Comparison of ENCODE assay signal across 10 cellular contexts in the genomic region with DNA sequence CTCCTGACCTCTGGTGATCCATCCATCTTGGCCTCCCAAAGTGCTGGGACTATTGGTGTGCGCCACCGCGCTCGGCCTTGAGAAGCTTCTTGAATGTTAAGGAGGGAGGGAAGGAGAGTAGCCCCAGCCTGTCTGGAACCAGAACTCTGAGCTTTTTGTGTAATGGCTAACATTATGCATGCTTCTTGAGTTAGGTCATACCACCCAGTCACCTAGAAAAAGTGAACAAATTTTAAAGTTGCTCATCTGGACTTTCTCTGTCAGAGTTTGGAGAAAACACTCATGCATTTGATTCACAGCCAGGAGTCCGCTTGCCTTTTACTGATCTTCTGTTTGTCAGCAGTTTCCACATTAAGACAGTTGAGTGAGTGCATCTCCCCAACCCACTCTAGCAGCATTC.
A peak's percentile ranks its signal among the peaks of the same experiment; 100 is the strongest.
DNase-seq lines count a peak whose midpoint lies in the region; ATAC-seq and TF ChIP-seq lines count a peak whose summit lies in the region.
"Had no signal": no experiment of that assay in that cellular context is flagged by ENCODE, and none has a peak within 500 bp of the region (broad histone marks: within the 10 kb centered on the region; RNA-seq: fewer than 3 reads in every experiment).

No MANE protein-coding gene starts in this region.

- no peak overlapping the region for H3K9ac ChIP-seq in subcutaneous abdominal adipose tissue (ENCODE audit: low read length in 5 of 5)

- peak; percentile 37 for DNase-seq in HFF-Myc (ENCODE audit: extremely low read depth, low read depth)
- peak in 6 of 7 donors; percentile 44 to 66 (median 57) for DNase-seq in adrenal gland
- peak; percentile 93 for DNase-seq in iris pigment epithelial cell (ENCODE audit: low read depth)
- no peak for DNase-seq in left lobe of liver (ENCODE audit: low spot score)
- DNase-seq in NCI-H526 treated with DMSO at 0.1 percent for 48 hours (lab: John Stamatoyannopoulos, UW): no peak
- no peak for DNase-seq in ecto neural progenitor cell (ENCODE audit: low spot score)
- DNase-seq: activated T-cell treated with anti-CD3 and anti-CD28 coated beads for 4 hours, naive B cell, NCI-H2081 had no signal

- no peak for TF ChIP-seq POLR2A in adrenal gland (IDR thresholded peaks at IDR 0.05)

- WGBS in adrenal gland, 4 donors: 73 to 88% (median 82%) methylated on average over 5 of the region's 5 CpGs

- H3K4me3 ChIP-seq in HFF-Myc (replicated peaks; ENCODE audit: low read depth, low read length) (no peak overlapping the region), adrenal gland (no peak overlapping the region), subcutaneous abdominal adipose tissue (ENCODE audit: low read depth in 1 of 5, low read length in 5 of 5) (no peak overlapping the region)

- H3K27ac ChIP-seq in adrenal gland: peak overlapping the region in 3 of 5 donors; percentile 54 to 82 (median 74)
- peak overlapping the region; percentile 54 for H3K27ac ChIP-seq in subcutaneous abdominal adipose tissue (ENCODE audit: low read depth, low read length)

- H3K9me3 ChIP-seq in adrenal gland (replicated peaks in 1 of 3) (no peaks in the 10 kb centered on the region), subcutaneous abdominal adipose tissue (ENCODE audit: control insufficient read depth in 5 of 5, low read length in 5 of 5) (no peaks in the 10 kb centered on the region)

- TF ChIP-seq CTCF in HFF-Myc (IDR thresholded peaks at IDR 0.05; ENCODE audit: low read depth, low read length, missing control alignments) (no peak), adrenal gland (IDR thresholded peaks at IDR 0.05) (no peak)

- peaks cover 8 to 22% of the 10 kb centered on the region in 2 donors for H3K4me1 ChIP-seq in adrenal gland (replicated peaks in 1 of 2)
- H3K4me1 ChIP-seq in subcutaneous abdominal adipose tissue (ENCODE audit: control insufficient read depth in 5 of 5, insufficient read depth in 5 of 5, low read length in 5 of 5): peaks cover 0 to 15% (median 11%) of the 10 kb centered on the region in 5 donors

- no peak for ATAC-seq in left lobe of liver

- no peaks in the 10 kb centered on the region for H3K27me3 ChIP-seq in adrenal gland
- H3K27me3 ChIP-seq in subcutaneous abdominal adipose tissue (ENCODE audit: control insufficient read depth in 5 of 5, insufficient read depth in 4 of 5, low read length in 5 of 5): no peaks in the 10 kb centered on the region

- H3K36me3 ChIP-seq in adrenal gland (replicated peaks in 1 of 2): peaks cover 0 to 17% of the 10 kb centered on the region in 2 donors
- peaks cover 24 to 60% (median 39%) of the 10 kb centered on the region in 5 donors for H3K36me3 ChIP-seq in subcutaneous abdominal adipose tissue (ENCODE audit: control insufficient read depth in 5 of 5, insufficient read depth in 5 of 5, low read length in 5 of 5)

- intact Hi-C loops in adrenal gland (cut with DNase I): no loop called here

Comparison
In these comparisons a context has a peak if more than half of its experiments do, and no peak if none do; other contexts are left out.
1. DNase-seq: peak in HFF-Myc (single experiment), adrenal gland (6 of 7) and iris pigment epithelial cell (single experiment); none in left lobe of liver (single experiment), NCI-H526 treated with DMSO at 0.1 percent for 48 hours (single experiment) and ecto neural progenitor cell (single experiment).